In the genomic region with DNA sequence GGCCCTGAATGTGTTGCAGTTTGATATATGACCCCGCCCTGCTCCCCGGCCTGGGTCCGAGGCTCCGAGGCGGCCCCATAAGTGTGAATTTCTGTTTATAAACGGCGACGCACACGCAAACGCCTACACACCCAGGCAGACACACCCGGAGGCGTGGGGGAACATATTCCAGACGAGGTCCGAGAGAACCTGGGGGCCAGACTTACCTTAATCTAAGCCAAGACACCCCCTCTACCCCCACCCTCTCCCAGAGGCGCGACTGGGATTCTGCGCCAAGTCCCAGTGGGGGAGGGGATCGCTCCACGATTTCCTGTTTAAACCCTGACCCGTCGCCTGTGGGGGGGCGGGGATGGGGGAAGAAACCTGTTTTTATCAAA, we compare ENCODE assay signal across 1 cellular context.
TF ChIP-seq lines count a peak whose summit lies in the region.

No MANE protein-coding gene starts in this region.

TF ChIP-seq in GM12878, 131 proteins besides CTCF, POLR2A, EP300 and RAD21 (continues in another document):
- TF ChIP-seq MTA2 (IDR thresholded peaks at IDR 0.05; ENCODE audit: low read depth), result no peak
- TF ChIP-seq, protein P1, sequence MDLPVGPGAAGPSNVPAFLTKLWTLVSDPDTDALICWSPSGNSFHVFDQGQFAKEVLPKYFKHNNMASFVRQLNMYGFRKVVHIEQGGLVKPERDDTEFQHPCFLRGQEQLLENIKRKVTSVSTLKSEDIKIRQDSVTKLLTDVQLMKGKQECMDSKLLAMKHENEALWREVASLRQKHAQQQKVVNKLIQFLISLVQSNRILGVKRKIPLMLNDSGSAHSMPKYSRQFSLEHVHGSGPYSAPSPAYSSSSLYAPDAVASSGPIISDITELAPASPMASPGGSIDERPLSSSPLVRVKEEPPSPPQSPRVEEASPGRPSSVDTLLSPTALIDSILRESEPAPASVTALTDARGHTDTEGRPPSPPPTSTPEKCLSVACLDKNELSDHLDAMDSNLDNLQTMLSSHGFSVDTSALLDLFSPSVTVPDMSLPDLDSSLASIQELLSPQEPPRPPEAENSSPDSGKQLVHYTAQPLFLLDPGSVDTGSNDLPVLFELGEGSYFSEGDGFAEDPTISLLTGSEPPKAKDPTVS (IDR thresholded peaks at IDR 0.05; ENCODE audit: low read depth, low read length), result no peak
- TF ChIP-seq POLR2AphosphoS5 (IDR thresholded peaks at IDR 0.05; ENCODE audit: low read length), result no peak
- no peak for TF ChIP-seq ZNF24 (IDR thresholded peaks at IDR 0.05)
- TF ChIP-seq CEBPB (IDR thresholded peaks at IDR 0.05; ENCODE audit: borderline replicate concordance in 1 of 2, low read depth in 2 of 2, low read length in 2 of 2), result no peak
- TF ChIP-seq ZNF217 (IDR thresholded peaks at IDR 0.05), result 0 out of 2 replicates have a peak, but pooled peaks have one; percentile 8
- TF ChIP-seq SMAD1 (IDR thresholded peaks at IDR 0.05; ENCODE audit: low read depth, partially characterized antibody), result peak; percentile 8
- TF ChIP-seq RAD51 (IDR thresholded peaks at IDR 0.05), result no peak
- TF ChIP-seq PAX8 (IDR thresholded peaks at IDR 0.05), result no peak
- no peak for TF ChIP-seq SKIL (IDR thresholded peaks at IDR 0.05; ENCODE audit: low read depth, poor library complexity, severe bottlenecking)
- TF ChIP-seq BACH1 (IDR thresholded peaks at IDR 0.05; ENCODE audit: borderline replicate concordance), result 0 out of 2 replicates have a peak, but pooled peaks have one; percentile 17
- TF ChIP-seq ZNF384 (IDR thresholded peaks at IDR 0.05; ENCODE audit: borderline replicate concordance, low read depth, low read length), result no peak
- TF ChIP-seq CHD2 (IDR thresholded peaks at IDR 0.05; ENCODE audit: borderline replicate concordance, low read depth, low read length), result 0 out of 2 replicates have a peak, but pooled peaks have one; percentile 37
- TF ChIP-seq MXI1 (IDR thresholded peaks at IDR 0.05; ENCODE audit: low read depth, low read length), result no peak
- no peak for TF ChIP-seq KDM1A (IDR thresholded peaks at IDR 0.05; ENCODE audit: borderline replicate concordance)
- TF ChIP-seq, protein P2, sequence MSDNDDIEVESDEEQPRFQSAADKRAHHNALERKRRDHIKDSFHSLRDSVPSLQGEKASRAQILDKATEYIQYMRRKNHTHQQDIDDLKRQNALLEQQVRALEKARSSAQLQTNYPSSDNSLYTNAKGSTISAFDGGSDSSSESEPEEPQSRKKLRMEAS (IDR thresholded peaks at IDR 0.05; ENCODE audit: low read depth, low read length), result no peak
- TF ChIP-seq CHD4 (IDR thresholded peaks at IDR 0.05), result no peak
- no peak for TF ChIP-seq EZH2 (IDR thresholded peaks at IDR 0.05; ENCODE audit: borderline replicate concordance, control insufficient read depth, low read depth, low read length)
- TF ChIP-seq SPI1 (IDR thresholded peaks at IDR 0.05; ENCODE audit: borderline replicate concordance, insufficient read depth, low read depth, low read length), result no peak
- TF ChIP-seq, protein P3, sequence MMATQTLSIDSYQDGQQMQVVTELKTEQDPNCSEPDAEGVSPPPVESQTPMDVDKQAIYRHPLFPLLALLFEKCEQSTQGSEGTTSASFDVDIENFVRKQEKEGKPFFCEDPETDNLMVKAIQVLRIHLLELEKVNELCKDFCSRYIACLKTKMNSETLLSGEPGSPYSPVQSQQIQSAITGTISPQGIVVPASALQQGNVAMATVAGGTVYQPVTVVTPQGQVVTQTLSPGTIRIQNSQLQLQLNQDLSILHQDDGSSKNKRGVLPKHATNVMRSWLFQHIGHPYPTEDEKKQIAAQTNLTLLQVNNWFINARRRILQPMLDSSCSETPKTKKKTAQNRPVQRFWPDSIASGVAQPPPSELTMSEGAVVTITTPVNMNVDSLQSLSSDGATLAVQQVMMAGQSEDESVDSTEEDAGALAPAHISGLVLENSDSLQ (IDR thresholded peaks at IDR 0.05), result no peak
- no peak for TF ChIP-seq CHD1 (IDR thresholded peaks at IDR 0.05; ENCODE audit: low read depth, low read length)
- TF ChIP-seq CREB1 (IDR thresholded peaks at IDR 0.05; ENCODE audit: low read depth), result 0 out of 2 replicates have a peak, but pooled peaks have one; percentile 11
- TF ChIP-seq ESRRA (IDR thresholded peaks at IDR 0.05; ENCODE audit: low read length), result no peak
- TF ChIP-seq RFX5 (IDR thresholded peaks at IDR 0.05; ENCODE audit: low read depth, low read length), result no peak
- TF ChIP-seq MYC (IDR thresholded peaks at IDR 0.05; ENCODE audit: insufficient read depth, insufficient read length, insufficient replicate concordance, low read length, severe bottlenecking), result no peak
- no peak for TF ChIP-seq SRF (IDR thresholded peaks at IDR 0.05; ENCODE audit: low read depth in 2 of 2, low read length in 2 of 2)
- no peak for TF ChIP-seq SUPT20H (IDR thresholded peaks at IDR 0.05; ENCODE audit: borderline replicate concordance, control insufficient read depth, low read depth, low read length)
- TF ChIP-seq TCF3 (IDR thresholded peaks at IDR 0.05; ENCODE audit: borderline replicate concordance, insufficient read depth, low read depth, low read length), result no peak
- TF ChIP-seq ETV6 (conservative IDR thresholded peaks at IDR 0.05 in 1 of 2, IDR thresholded peaks at IDR 0.05 in 1 of 2; ENCODE audit: borderline replicate concordance in 1 of 2, low read depth in 1 of 2), result no peak
- TF ChIP-seq, protein P4, sequence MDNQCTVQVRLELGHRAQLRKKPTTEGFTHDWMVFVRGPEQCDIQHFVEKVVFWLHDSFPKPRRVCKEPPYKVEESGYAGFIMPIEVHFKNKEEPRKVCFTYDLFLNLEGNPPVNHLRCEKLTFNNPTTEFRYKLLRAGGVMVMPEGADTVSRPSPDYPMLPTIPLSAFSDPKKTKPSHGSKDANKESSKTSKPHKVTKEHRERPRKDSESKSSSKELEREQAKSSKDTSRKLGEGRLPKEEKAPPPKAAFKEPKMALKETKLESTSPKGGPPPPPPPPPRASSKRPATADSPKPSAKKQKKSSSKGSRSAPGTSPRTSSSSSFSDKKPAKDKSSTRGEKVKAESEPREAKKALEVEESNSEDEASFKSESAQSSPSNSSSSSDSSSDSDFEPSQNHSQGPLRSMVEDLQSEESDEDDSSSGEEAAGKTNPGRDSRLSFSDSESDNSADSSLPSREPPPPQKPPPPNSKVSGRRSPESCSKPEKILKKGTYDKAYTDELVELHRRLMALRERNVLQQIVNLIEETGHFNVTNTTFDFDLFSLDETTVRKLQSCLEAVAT (IDR thresholded peaks at IDR 0.05), result peak; percentile 13; the same call in 1 of the 2 replicates
- 0 out of 2 replicates have a peak, but pooled peaks have one; percentile 7 for TF ChIP-seq RCOR1 (conservative IDR thresholded peaks at IDR 0.05; ENCODE audit: low read depth, low read length)
- TF ChIP-seq PML (IDR thresholded peaks at IDR 0.05; ENCODE audit: low read length), result no peak
- no peak for TF ChIP-seq KLF5 (IDR thresholded peaks at IDR 0.05; ENCODE audit: partially characterized antibody)
- no peak for TF ChIP-seq ZZZ3 (IDR thresholded peaks at IDR 0.05; ENCODE audit: control insufficient read depth, insufficient read length, low read depth)
- no peak for TF ChIP-seq ZBTB11 (CRISPR knock-in tag; IDR thresholded peaks at IDR 0.05)
- no peak for TF ChIP-seq NR2C1 (IDR thresholded peaks at IDR 0.05)
- no peak for TF ChIP-seq PRDM15 (CRISPR knock-in tag; IDR thresholded peaks at IDR 0.05)
- no peak for TF ChIP-seq E2F4 (IDR thresholded peaks at IDR 0.05; ENCODE audit: low read depth, low read length)
- TF ChIP-seq HCFC1 (IDR thresholded peaks at IDR 0.05; ENCODE audit: low read length), result no peak
- TF ChIP-seq FOXM1 (IDR thresholded peaks at IDR 0.05; ENCODE audit: low read depth, low read length), result no peak
- no peak for TF ChIP-seq TBL1XR1 (IDR thresholded peaks at IDR 0.05; ENCODE audit: low read depth, low read length)
- TF ChIP-seq E2F8 (IDR thresholded peaks at IDR 0.05; ENCODE audit: low read depth, partially characterized antibody), result no peak
- TF ChIP-seq NFYA (IDR thresholded peaks at IDR 0.05; ENCODE audit: borderline replicate concordance, low read depth, low read length), result no peak
- TF ChIP-seq ZNF622 (IDR thresholded peaks at IDR 0.05), result no peak
- no peak for TF ChIP-seq IRF4 (IDR thresholded peaks at IDR 0.05; ENCODE audit: low read depth, low read length)
- TF ChIP-seq SP1 (IDR thresholded peaks at IDR 0.05; ENCODE audit: low read depth, low read length), result no peak
